ENCODE assay signal across 21 cellular contexts in genomic region chr1:228996286-228996685, GRCh38.
"Had no signal": no experiment of that assay in that cellular context is flagged by ENCODE, and none has a peak within 500 bp of the region (broad histone marks: within the 10 kb centered on the region; RNA-seq: fewer than 3 reads in every experiment).

No MANE protein-coding gene starts in this region.

- H3K27ac ChIP-seq: epithelial cell of prostate, esophagus muscularis mucosa, gastroesophageal sphincter, neutrophil, skin epidermis, stomach, upper lobe of left lung, uterus had no signal

- H3K27me3 ChIP-seq: esophagus muscularis mucosa, gastroesophageal sphincter, neutrophil, sigmoid colon, stomach, upper lobe of left lung, uterus had no signal

- H3K27ac Mint-ChIP-seq: immature natural killer cell; naive thymus-derived CD4-positive, alpha-beta T cell; nephron progenitor cell; stimulated activated naive B cell treated with anti-CD40 and anti-IgM and Interleukin-4, amounts not matched to agents 10 μg/mL and 1 μg/mL and 100 μg/mL, for 72 hours had no signal

- H3K4me3 Mint-ChIP-seq: immature natural killer cell; naive thymus-derived CD4-positive, alpha-beta T cell; nephron progenitor cell; stimulated activated naive B cell treated with anti-CD40 and anti-IgM and Interleukin-4, amounts not matched to agents 10 μg/mL and 1 μg/mL and 100 μg/mL, for 72 hours had no signal

- H3K9me3 Mint-ChIP-seq: immature natural killer cell; naive thymus-derived CD4-positive, alpha-beta T cell; nephron progenitor cell; stimulated activated naive B cell treated with anti-CD40 and anti-IgM and Interleukin-4, amounts not matched to agents 10 μg/mL and 1 μg/mL and 100 μg/mL, for 72 hours had no signal

- H3K36me3 Mint-ChIP-seq: immature natural killer cell; naive thymus-derived CD4-positive, alpha-beta T cell; stimulated activated naive B cell treated with anti-CD40 and anti-IgM and Interleukin-4, amounts not matched to agents 10 μg/mL and 1 μg/mL and 100 μg/mL, for 72 hours had no signal

- H3K9me3 ChIP-seq: esophagus muscularis mucosa, gastroesophageal sphincter, neutrophil, sigmoid colon, stomach, upper lobe of left lung, uterus had no signal

- H3K36me3 ChIP-seq: esophagus muscularis mucosa, gastroesophageal sphincter, neutrophil, sigmoid colon, stomach, upper lobe of left lung, uterus had no signal

- ATAC-seq: gastroesophageal sphincter; left cardiac atrium; naive thymus-derived CD4-positive, alpha-beta T cell; stimulated activated naive B cell treated with anti-CD40 and anti-IgM and Interleukin-4, amounts not matched to agents 10 μg/mL and 1 μg/mL and 100 μg/mL, for 72 hours had no signal

- FAIRE-seq: kidney had no signal

- H3K4me3 ChIP-seq: esophagus muscularis mucosa, gastroesophageal sphincter, sigmoid colon, skin epidermis, stomach, upper lobe of left lung, uterus had no signal

- H3K4me1 ChIP-seq: gastroesophageal sphincter, sigmoid colon, uterus had no signal

- DNase-seq: effector memory CD4-positive, alpha-beta T cell; foreskin fibroblast; immature natural killer cell; kidney; left cardiac atrium; mammary epithelial cell; naive thymus-derived CD4-positive, alpha-beta T cell; nephron progenitor cell; sigmoid colon; stimulated activated CD4-positive, alpha-beta T cell treated with anti-CD3 and anti-CD28 coated beads, Interleukin-2, amount 100 ng/mL, for 24 hours; stimulated activated CD4-positive, alpha-beta T cell treated with anti-CD3 and anti-CD28 coated beads, Interleukin-4, amount 100 ng/mL, for 4 hours; stimulated activated naive B cell treated with anti-CD40 and anti-IgM and Interleukin-4, amounts not matched to agents 10 μg/mL and 1 μg/mL and 100 μg/mL, for 72 hours; stomach; substantia nigra; upper lobe of left lung; uterus had no signal
